9 cellular contexts compared by ENCODE assay signal in the genomic region with DNA sequence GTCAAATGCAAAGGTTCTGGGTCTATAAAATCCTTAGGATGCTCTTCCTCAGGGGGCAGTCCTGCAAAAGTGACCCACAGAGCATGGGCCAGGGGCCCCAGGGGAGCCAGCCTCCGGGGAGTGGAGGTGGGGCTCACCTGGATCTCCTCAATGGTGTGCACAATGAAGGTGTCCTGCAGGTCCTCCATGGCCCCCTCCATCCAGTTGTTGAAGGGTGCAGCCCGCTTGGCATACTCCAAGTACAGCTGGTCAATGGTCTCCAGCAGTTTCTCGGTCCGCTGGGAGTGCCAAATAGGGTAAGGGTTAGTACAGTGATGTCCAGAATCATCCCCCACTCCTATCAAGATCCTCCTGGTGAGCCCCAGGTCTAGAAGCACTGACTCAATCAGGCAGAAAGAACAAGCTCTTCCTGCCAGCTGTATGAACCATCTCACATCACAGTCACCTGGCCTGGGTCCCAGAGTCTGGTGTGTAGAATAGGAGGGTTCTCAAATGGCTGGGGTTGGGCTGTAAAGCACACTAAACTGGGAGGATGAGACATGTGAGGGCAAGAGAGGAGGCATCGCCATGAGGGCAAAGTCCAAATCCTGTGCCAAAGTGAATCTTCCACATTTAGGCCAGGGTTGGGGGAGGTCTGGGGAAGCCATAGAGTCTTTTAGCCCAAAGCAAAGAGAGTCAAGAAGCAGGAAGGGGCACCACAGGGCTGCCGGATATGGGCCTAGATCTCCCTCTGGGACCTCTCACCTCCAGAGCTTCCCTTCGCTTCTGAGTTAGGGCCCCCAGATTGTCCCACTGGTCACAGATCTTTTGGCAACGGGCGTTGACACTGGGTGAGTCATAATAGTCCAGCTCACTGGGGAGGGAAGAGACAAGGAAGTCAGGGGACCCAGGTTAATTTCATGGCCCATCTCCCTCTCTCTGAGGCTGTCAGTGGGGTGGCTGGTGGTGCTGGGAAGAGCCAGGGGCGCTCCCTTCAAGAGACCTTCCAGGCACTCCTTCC.
A peak's percentile ranks its signal among the peaks of the same experiment; 100 is the strongest.
DNase-seq lines count a peak whose midpoint lies in the region; ATAC-seq and TF ChIP-seq lines count a peak whose summit lies in the region.
"Had no signal": no experiment of that assay in that cellular context is flagged by ENCODE, and none has a peak within 500 bp of the region (broad histone marks: within the 10 kb centered on the region; RNA-seq: fewer than 3 reads in every experiment).

No MANE protein-coding gene starts in this region.

- H3K9ac ChIP-seq in GM23248, result peak overlapping the region; percentile 45

- intact Hi-C loops in OCI-LY7 (cut with micrococcal nuclease; ENCODE audit: unreplicated experiment), result no loop called here

- H3K27me3 ChIP-seq in GM23248 (replicated peaks; ENCODE audit: insufficient read depth), result no peaks in the 10 kb centered on the region

- H2AFZ ChIP-seq in GM23248 (no peak overlapping the region), OCI-LY7 (ENCODE audit: low read length) (no peak overlapping the region)

- H3K4me3 ChIP-seq in GM23248, result no peak overlapping the region
- H3K4me3 ChIP-seq in OCI-LY7 (ENCODE audit: low read depth, low read length, poor library complexity, severe bottlenecking), result no peak overlapping the region
- H3K4me3 ChIP-seq in fibroblast of mammary gland (ENCODE audit: control insufficient read depth, low read depth, low read length), result no peak overlapping the region

- POLR2A ChIA-PET in OCI-LY7 (lab: Charles Lee), result interaction anchor here (0.6 kb wide), 2 partner anchors 11 to 108 kb away, joined by 3 read pairs; no protein-coding TSS in a partner anchor

- H3K36me3 ChIP-seq in GM23248 (ENCODE audit: low read depth) (peaks cover 88% of the 10 kb centered on the region), OCI-LY7 (ENCODE audit: insufficient read depth, low read length) (no peaks in the 10 kb centered on the region)

- peaks cover 74% of the 10 kb centered on the region for H3F3A ChIP-seq in GM23248 (ENCODE audit: insufficient read depth)

- peak; percentile 99 for DNase-seq in GM23248
- peak; percentile 22 for DNase-seq in OCI-LY7 (ENCODE audit: low spot score)
- DNase-seq in fibroblast of mammary gland (ENCODE audit: low read depth), result peak; percentile 97
- peak; percentile 83 for DNase-seq in renal cortical epithelial cell (ENCODE audit: low read depth)
- DNase-seq in NCI-H187 treated with DMSO at 0.1 percent for 48 hours (lab: John Stamatoyannopoulos, UW), result no peak
- no peak for DNase-seq in activated CD4-positive, CD25-positive, alpha-beta regulatory T cell treated with anti-CD3 and anti-CD28 coated beads, Interleukin-2, amount 50 U/mL, for 72 hours
- DNase-seq: cerebellar nuclear complex had no signal

- H3K79me2 ChIP-seq in GM23248 (ENCODE audit: insufficient read depth), result peaks cover 90% of the 10 kb centered on the region
- H3K79me2 ChIP-seq in OCI-LY7 (ENCODE audit: insufficient read depth, low read depth, low read length), result no peaks in the 10 kb centered on the region

- 66 to 69% methylated on average over 10 of the region's 10 CpGs for WGBS in GM23248 (ENCODE audit: low coverage in 1 of 2, low lambda C conversion rate in 2 of 2, missing lambda C conversion rate in 2 of 2), 2 experiments

- H3K9me2 ChIP-seq in GM23248 (ENCODE audit: insufficient read depth) (no peaks in the 10 kb centered on the region), OCI-LY7 (ENCODE audit: insufficient read depth, low read length) (no peaks in the 10 kb centered on the region)

- no peak for TF ChIP-seq CTCF in OCI-LY7 (conservative IDR thresholded peaks at IDR 0.05; ENCODE audit: low read length)
- no peak for TF ChIP-seq CTCF in fibroblast of mammary gland (conservative IDR thresholded peaks at IDR 0.05; ENCODE audit: control insufficient read depth, insufficient read depth, low read depth, low read length)

- H3K9me3 ChIP-seq in GM23248 (ENCODE audit: low read depth) (no peaks in the 10 kb centered on the region), OCI-LY7 (ENCODE audit: low read length) (no peaks in the 10 kb centered on the region)

- H3K27ac ChIP-seq in GM23248 (peak overlapping the region; percentile 80), OCI-LY7 (ENCODE audit: low read depth, low read length, poor library complexity, severe bottlenecking) (no peak overlapping the region)

- in situ Hi-C loops in GM23248 (cut with MboI), result no loop called here

- CTCF ChIA-PET in OCI-LY7 (lab: Charles Lee; ENCODE audit: unreplicated experiment), result no interaction called here

- peaks cover 18% of the 10 kb centered on the region for H3K4me1 ChIP-seq in GM23248 (ENCODE audit: insufficient read depth)
- peaks cover 5% of the 10 kb centered on the region for H3K4me1 ChIP-seq in OCI-LY7 (ENCODE audit: insufficient read depth, low read length, poor library complexity, severe bottlenecking)

- H3K4me2 ChIP-seq in GM23248 (ENCODE audit: unreplicated experiment), result peak overlapping the region; percentile 31
- H3K4me2 ChIP-seq in OCI-LY7 (ENCODE audit: low read length), result no peak overlapping the region

- no TSS peak for BruUV-seq in OCI-LY7 (replicated peaks; lab: Mats Ljungman, UMichigan)

- H4K20me1 ChIP-seq in GM23248 (ENCODE audit: insufficient read depth) (no peaks in the 10 kb centered on the region), OCI-LY7 (ENCODE audit: insufficient read depth, low read length) (no peaks in the 10 kb centered on the region)

- ATAC-seq in HG02623 (IDR thresholded peaks at IDR 0.05; ENCODE audit: unreplicated experiment) (no peak), GM19324 (IDR thresholded peaks at IDR 0.05; ENCODE audit: low FRiP score, unreplicated experiment) (no peak)

Comparison
In these comparisons a context has a peak if more than half of its experiments do, and no peak if none do; other contexts are left out.
1. DNase-seq: peak in GM23248 (single experiment), OCI-LY7 (single experiment), fibroblast of mammary gland (single experiment) and renal cortical epithelial cell (single experiment); none in NCI-H187 treated with DMSO at 0.1 percent for 48 hours (single experiment) and activated CD4-positive, CD25-positive, alpha-beta regulatory T cell treated with anti-CD3 and anti-CD28 coated beads, Interleukin-2, amount 50 U/mL, for 72 hours (single experiment).